ENCODE assay signal across 26 cellular contexts in genomic region chr19:32415246-32415645, GRCh38. TPM values are rescaled to one million over a fixed set of nuclear protein-coding genes. Genes with fewer than 3 reads are reported as not detected.
DNase-seq lines count a peak whose midpoint lies in the region; ATAC-seq, FAIRE-seq and TF ChIP-seq lines count a peak whose summit lies in the region.
"Had no signal": no experiment of that assay in that cellular context is flagged by ENCODE, and none has a peak within 500 bp of the region (broad histone marks: within the 10 kb centered on the region; RNA-seq: fewer than 3 reads in every experiment).

No MANE protein-coding gene starts in this region.

- H3K79me2 ChIP-seq in PC-9 (ENCODE audit: low read depth) = no peaks in the 10 kb centered on the region

- H4K20me1 ChIP-seq in PC-9 (ENCODE audit: insufficient read depth) = no peaks in the 10 kb centered on the region
- H4K20me1 ChIP-seq: BLaER1 treated with 17β-estradiol and CSF1 and Interleukin-3, amounts not matched to agents 10 nM and 100 nM had no signal

- peaks cover 4% of the 10 kb centered on the region for H3K4me1 Mint-ChIP-seq in brain

- H3K4me1 ChIP-seq in A549 = no peaks in the 10 kb centered on the region
- H3K4me1 ChIP-seq in PC-9 (replicated peaks; ENCODE audit: insufficient read depth) = no peaks in the 10 kb centered on the region

- H3K9me2 ChIP-seq in PC-9 (ENCODE audit: insufficient read depth) = no peaks in the 10 kb centered on the region

- peak overlapping the region in 3 of 5 experiments; percentile 2 to 47 (median 28) for H3K27ac Mint-ChIP-seq in brain
- H3K27ac Mint-ChIP-seq: CD4-positive, alpha-beta T cell had no signal

- no peaks in the 10 kb centered on the region for H3K27me3 ChIP-seq in PC-9 (ENCODE audit: insufficient read depth, low read depth)
- H3K27me3 ChIP-seq: BLaER1 treated with 17β-estradiol and CSF1 and Interleukin-3, amounts not matched to agents 10 nM and 100 nM had no signal

- H3K4me2 ChIP-seq in A549 = no peak overlapping the region
- no peak overlapping the region for H3K4me2 ChIP-seq in PC-9

- H3K36me3 Mint-ChIP-seq in brain = peaks cover 92% of the 10 kb centered on the region

- no peak overlapping the region for H2AFZ ChIP-seq in PC-9

- peaks cover 12% of the 10 kb centered on the region; the same call in 1 of the 2 replicates for H3K36me3 ChIP-seq in PC-9 (ENCODE audit: low read depth)

- 94% methylated on average over 5 of the region's 5 CpGs for WGBS in A549 (ENCODE audit: missing lambda C conversion rate)

- CTCF ChIA-PET in A549 (lab: Yijun Ruan, JAX) = interaction anchor here (0.8 to 1.8 kb wide), 2 partner anchors 43 to 52 kb away, joined by 3 read pairs; no protein-coding TSS in a partner anchor
- CTCF ChIA-PET in PC-9 (lab: Charles Lee) = no interaction called here

- H3K4me3 ChIP-seq in A549 (no peak overlapping the region), PC-9 (no peak overlapping the region)
- H3K4me3 ChIP-seq: BLaER1 treated with 17β-estradiol and CSF1 and Interleukin-3, amounts not matched to agents 10 nM and 100 nM; K562 had no signal

- H3K9me3 Mint-ChIP-seq in brain = no peaks in the 10 kb centered on the region
- H3K9me3 Mint-ChIP-seq: CD4-positive, alpha-beta T cell had no signal

- TF ChIP-seq CTCF in A549 (IDR thresholded peaks at IDR 0.05) (no peak), brain (conservative IDR thresholded peaks at IDR 0.05) (no peak), PC-9 (conservative IDR thresholded peaks at IDR 0.05) (no peak)

- no peaks in the 10 kb centered on the region for H3K27me3 Mint-ChIP-seq in brain
- H3K27me3 Mint-ChIP-seq: CD4-positive, alpha-beta T cell had no signal

- H3K9me3 ChIP-seq in A549 (no peaks in the 10 kb centered on the region), PC-9 (ENCODE audit: insufficient read depth, low read depth) (no peaks in the 10 kb centered on the region)

- no peak for TF ChIP-seq RAD21 in A549 (conservative IDR thresholded peaks at IDR 0.05 in 1 of 2, IDR thresholded peaks at IDR 0.05 in 1 of 2)

- no peak overlapping the region for H3K4me3 Mint-ChIP-seq in brain
- H3K4me3 Mint-ChIP-seq: CD4-positive, alpha-beta T cell had no signal

- ATAC-seq in A549 (no peak), HG03025 (IDR thresholded peaks at IDR 0.05; ENCODE audit: low FRiP score, unreplicated experiment) (no peak)
- ATAC-seq: K562, Panc1 had no signal

- peak; percentile 13 for FAIRE-seq in A549 (lab: Jason Lieb, UNC)
- FAIRE-seq: D721Med, GM12891, H54, K562 had no signal

- H3K27ac ChIP-seq in A549 (no peak overlapping the region), PC-9 (no peak overlapping the region)
- H3K27ac ChIP-seq: 22Rv1; BLaER1 treated with 17β-estradiol and CSF1 and Interleukin-3, amounts not matched to agents 10 nM and 100 nM; RWPE1 had no signal

- intact Hi-C loops in PC-9 (cut with micrococcal nuclease; ENCODE audit: unreplicated experiment) = no loop called here

- no peak for TF ChIP-seq EP300 in A549 (IDR thresholded peaks at IDR 0.05)

- POLR2A ChIA-PET in A549 (lab: Yijun Ruan, JAX) = interaction anchor here (1.0 kb wide), 1 partner anchor 10 kb away, joined by 4 read pairs; the partner anchor contains the start of gene DPY19L3
- POLR2A ChIA-PET in PC-9 (lab: Charles Lee; ENCODE audit: unreplicated experiment) = interaction anchor here (0.6 kb wide), 1 partner anchor 25 kb away, joined by 6 read pairs; no protein-coding TSS in a partner anchor

- BruUV-seq in PC-9 (replicated peaks; lab: Mats Ljungman, UMichigan) = no TSS peak

- DNase-seq in A549 (ENCODE audit: low read depth in 1 of 2, low spot score in 1 of 2) (no peak), medulla oblongata (ENCODE audit: extremely low spot score) (peak; percentile 41), pons (ENCODE audit: low spot score) (peak; percentile 68), DMS53 treated with DMSO at 0.1 percent for 48 hours (lab: John Stamatoyannopoulos, UW; ENCODE audit: unreplicated experiment) (no peak), PC-9 (no peak), AG20443 (ENCODE audit: low spot score) (no peak)
- DNase-seq: CD4-positive, alpha-beta T cell; GF-D8; Kasumi-1; MV-4-11; NCI-H1105; NCI-H1436 treated with DMSO at 0.1 percent for 48 hours; NCI-H187 treated with DMSO at 0.1 percent for 48 hours; NCI-H2107; NCI-H526 treated with DMSO at 0.1 percent for 48 hours; SHP77 had no signal

- H3F3A ChIP-seq in PC-9 (ENCODE audit: insufficient read depth, low read depth) = no peaks in the 10 kb centered on the region

- TF ChIP-seq POLR2A in A549 (IDR thresholded peaks at IDR 0.05; ENCODE audit: low read length) = no peak

TF ChIP-seq in A549, 52 proteins besides CTCF, POLR2A, EP300 and RAD21:
- TF ChIP-seq HOXB5 (CRISPR knock-in tag; IDR thresholded peaks at IDR 0.05) (no peak), NR3C1 (IDR thresholded peaks at IDR 0.05) (no peak), CBX2 (IDR thresholded peaks at IDR 0.05; ENCODE audit: borderline replicate concordance, low read depth) (no peak)

RNA-seq across cellular contexts. Expression of gene DPY19L3, which starts 9.7 kb away (rescaled TPM):
- polyA plus RNA-seq in A549 (2011; rRNA removed) = 28.9 and 29.6 TPM in 2 replicates
- 22.4 and 26.1 TPM in 2 replicates for polyA plus RNA-seq in A549 (2012; cell fraction: cytosol; rRNA removed)
- polyA plus RNA-seq in A549 (2012; cell fraction: nucleus; rRNA removed) = 63.6 and 79.2 TPM in 2 replicates
- 14.9 to 16.6 TPM (median 15.7 TPM) in 3 replicates for polyA plus RNA-seq in A549 (2017; fragmentation: RNase III; extraction: RNeasy Plus Mini Kit Qiagen cat#74134 plus additional on column Dnase treatment)
- 39.7 and 51.2 TPM in 2 replicates for polyA minus RNA-seq in A549 (2011; rRNA and poly(A)+ RNA removed)
- 25.4 TPM for polyA plus RNA-seq in brain (ENCODE audit: insufficient read depth, low read depth, low replicate concordance)
- total RNA-seq in PC-9 (2021) = 22.3 and 29.0 TPM in 2 replicates

Comparison
In these comparisons a context has a peak if more than half of its experiments do, and no peak if none do; other contexts are left out.
1. DNase-seq: peak in medulla oblongata (single experiment) and pons (single experiment); none in A549 (0 of 2), DMS53 treated with DMSO at 0.1 percent for 48 hours (single experiment), PC-9 (0 of 2) and AG20443 (single experiment).